ENCODE assay signal across 3 cellular contexts in the genomic region with DNA sequence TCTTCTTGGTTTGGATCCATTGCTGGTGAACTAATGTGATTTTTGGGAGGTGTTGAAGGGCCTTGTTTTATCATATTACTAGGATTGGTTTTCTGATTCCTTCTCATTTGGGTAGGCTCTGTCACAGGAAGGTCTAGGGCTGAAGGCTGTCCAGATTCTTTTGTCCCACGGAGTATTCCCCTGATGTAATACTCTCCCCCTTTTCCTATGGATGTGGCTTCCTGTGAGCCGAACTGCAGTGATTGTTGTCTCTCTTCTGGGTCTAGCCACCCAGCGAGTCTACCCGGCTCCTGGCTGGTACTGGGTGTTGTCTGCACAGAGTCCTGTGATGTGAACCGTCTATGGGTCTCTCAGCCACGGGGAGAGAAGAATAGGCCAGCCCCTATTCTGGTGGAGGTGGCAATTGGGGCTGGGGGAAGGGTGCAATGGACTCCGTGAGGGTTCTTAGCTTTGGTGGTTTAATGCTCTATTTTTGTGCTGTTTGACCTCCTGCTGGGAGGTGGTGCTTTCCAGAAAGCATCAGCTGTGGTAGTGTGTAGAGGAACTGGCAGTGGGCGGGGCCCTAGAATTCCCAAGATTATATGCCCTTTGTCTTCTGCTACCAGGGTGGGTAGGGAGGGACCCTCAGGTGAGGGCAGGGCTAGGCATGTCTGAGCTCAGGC. TPM values are rescaled to one million over a fixed set of nuclear protein-coding genes. Genes with fewer than 3 reads are reported as not detected.
"Had no signal": no experiment of that assay in that cellular context is flagged by ENCODE, and none has a peak within 500 bp of the region (broad histone marks: within the 10 kb centered on the region; RNA-seq: fewer than 3 reads in every experiment).

No MANE protein-coding gene starts in this region.

RNA-seq across cellular contexts. Expression of a gene that starts 24.1 kb away (rescaled TPM):
- total RNA-seq: activated CD8-positive, alpha-beta memory T cell treated with anti-CD3 and anti-CD28 coated beads for 36 hours; activated T-helper 17 cell treated with anti-CD3 and anti-CD28 coated beads, Interleukin-2, amount 50 U/mL, for 72 hours; natural killer cell treated with Interleukin-12 subunit alpha and Interleukin-12 subunit beta and Interleukin-15 and Interleukin-18, amount 100 ng/mL, for 72 hours had no signal
